Comparison of ENCODE assay signal across 8 cellular contexts in the genomic region with DNA sequence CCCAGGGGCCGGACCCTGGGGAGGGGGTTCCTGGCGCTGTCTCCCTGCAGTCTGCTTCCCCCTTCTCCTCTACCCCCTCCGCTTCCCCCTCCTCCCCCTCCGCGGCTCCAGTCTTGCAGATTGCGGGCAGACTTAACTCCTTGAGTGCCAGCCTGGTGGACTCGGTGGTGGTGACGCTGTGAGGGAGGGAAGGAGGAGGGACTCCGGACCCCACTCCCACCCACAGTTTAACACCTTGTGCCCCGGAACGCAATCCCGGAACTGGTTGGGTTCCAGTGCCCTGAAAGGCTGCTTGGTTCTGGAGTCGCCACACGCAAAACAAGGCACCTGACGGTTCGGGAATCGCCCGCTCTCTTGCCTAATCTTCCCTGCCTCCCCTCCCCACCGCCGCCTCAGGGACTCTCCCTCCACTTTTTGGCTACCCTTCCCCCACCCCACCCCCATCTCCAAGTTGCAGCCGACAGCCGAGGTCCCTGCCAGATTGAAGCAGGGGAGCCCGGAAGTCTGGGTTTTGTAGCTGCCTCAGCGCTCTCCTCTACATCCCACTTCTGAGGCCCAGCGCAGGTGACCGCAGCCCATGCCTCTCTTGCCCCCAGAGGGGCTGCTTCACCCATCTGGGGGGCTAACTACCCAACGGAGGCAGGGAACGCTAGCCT. TPM values are rescaled to one million over a fixed set of nuclear protein-coding genes. Genes with fewer than 3 reads are reported as not detected.
A peak's percentile ranks its signal among the peaks of the same experiment; 100 is the strongest.
DNase-seq lines count a peak whose midpoint lies in the region; ATAC-seq, FAIRE-seq and TF ChIP-seq lines count a peak whose summit lies in the region.

No MANE protein-coding gene starts in this region.

- CTCF ChIA-PET in activated B cell treated with CpG ODN at 0.5 μM for 24 hours (lab: Charles Lee) = interaction anchor here (0.7 to 3.4 kb wide), 15 partner anchors 11 to 240 kb away, joined by 3 to 55 read pairs (median 5); a partner anchor contains a TSS

- H3K27me3 ChIP-seq in keratinocyte (ENCODE audit: control insufficient read depth, extremely low read depth, insufficient read depth, low read length) (no peaks in the 10 kb centered on the region), smooth muscle cell (ENCODE audit: low read depth) (no peaks in the 10 kb centered on the region)

- no peaks in the 10 kb centered on the region for H3K9me3 Mint-ChIP-seq in activated B cell treated with CpG ODN at 0.5 μM for 24 hours
- H3K9me3 Mint-ChIP-seq in central memory CD8-positive, alpha-beta T cell = no peaks in the 10 kb centered on the region

- 3% methylated on average over 7 of the region's 28 CpGs for WGBS in smooth muscle cell (ENCODE audit: low lambda C conversion rate)

- peaks cover 8% of the 10 kb centered on the region for H3K79me2 ChIP-seq in keratinocyte (ENCODE audit: control insufficient read depth, insufficient read depth, low read length)
- H3K79me2 ChIP-seq in smooth muscle cell (ENCODE audit: low read depth) = peaks cover 7% of the 10 kb centered on the region

- intact Hi-C loops in activated B cell treated with CpG ODN at 0.5 μM for 24 hours (cut with micrococcal nuclease) = loop anchor here (1.0 to 5.0 kb wide), 6 partner anchors 22 to 1102 kb away; a partner anchor contains a TSS

- peak; percentile 1 for ATAC-seq in activated B cell treated with CpG ODN at 0.5 μM for 24 hours (ENCODE audit: low read depth)
- ATAC-seq in central memory CD8-positive, alpha-beta T cell (replicated peaks; ENCODE audit: extremely low read depth, poor library complexity, severe bottlenecking) = peak; percentile 9
- ATAC-seq in HG03095 (IDR thresholded peaks at IDR 0.05; ENCODE audit: unreplicated experiment) = no peak

- POLR2A ChIA-PET in activated B cell treated with CpG ODN at 0.5 μM for 24 hours (lab: Charles Lee) = interaction anchor here (0.6 to 3.7 kb wide), 18 partner anchors 11 to 524 kb away, joined by 3 to 82 read pairs (median 6); a partner anchor contains a TSS

- no peaks in the 10 kb centered on the region for H3K9me1 ChIP-seq in keratinocyte (ENCODE audit: control insufficient read depth, extremely low read depth, insufficient read depth, low read length)

- peaks cover 10% of the 10 kb centered on the region for H3F3A ChIP-seq in smooth muscle cell (ENCODE audit: low read depth)

- DNase-seq in NCI-H1417 (lab: John Stamatoyannopoulos, UW) (peak; percentile 75 to 90 (median 90)), NCI-H1417 treated with DMSO at 0.1 percent for 48 hours (lab: John Stamatoyannopoulos, UW) (no peak), NCI-H2196 treated with DMSO at 0.1 percent for 48 hours (lab: John Stamatoyannopoulos, UW; ENCODE audit: unreplicated experiment) (peak; percentile 61), activated B cell treated with CpG ODN at 0.5 μM for 24 hours (peak; percentile 50), keratinocyte (ENCODE audit: low read depth, low spot score) (no peak), smooth muscle cell (lab: John Stamatoyannopoulos, UW; ENCODE audit: unreplicated experiment) (peak; percentile 87)
- peak; percentile 63 to 71 for DNase-seq in central memory CD8-positive, alpha-beta T cell (ENCODE audit: low spot score in 2 of 2)

- peak overlapping the region; percentile 95 for H3K4me3 Mint-ChIP-seq in activated B cell treated with CpG ODN at 0.5 μM for 24 hours
- peak overlapping the region; percentile 84 for H3K4me3 Mint-ChIP-seq in central memory CD8-positive, alpha-beta T cell

- peaks cover 28% of the 10 kb centered on the region for H3K4me1 ChIP-seq in keratinocyte (ENCODE audit: control insufficient read depth, extremely low read depth, insufficient read depth, low read length)
- H3K4me1 ChIP-seq in smooth muscle cell (ENCODE audit: low read depth) = peaks cover 9% of the 10 kb centered on the region

- H3K9ac ChIP-seq in keratinocyte (ENCODE audit: control insufficient read depth, extremely low read depth, insufficient read depth, low read length) (peak overlapping the region; percentile 66), smooth muscle cell (ENCODE audit: low read depth) (peak overlapping the region; percentile 29)

- H3K4me3 ChIP-seq in keratinocyte (ENCODE audit: control insufficient read depth in 2 of 3, extremely low read depth in 1 of 3, insufficient read depth in 2 of 3, low read depth in 1 of 3, low read length in 3 of 3) (peak overlapping the region; percentile 77 to 92 (median 84)), smooth muscle cell (peak overlapping the region; percentile 69)

- H3K9me3 ChIP-seq in keratinocyte (ENCODE audit: control insufficient read depth, low read depth, low read length) = no peaks in the 10 kb centered on the region
- H3K9me3 ChIP-seq in smooth muscle cell (replicated peaks; ENCODE audit: low read depth) = no peaks in the 10 kb centered on the region

- H3K27me3 Mint-ChIP-seq in activated B cell treated with CpG ODN at 0.5 μM for 24 hours = peaks cover 2% of the 10 kb centered on the region
- H3K27me3 Mint-ChIP-seq in central memory CD8-positive, alpha-beta T cell = no peaks in the 10 kb centered on the region

- H3K27ac ChIP-seq in keratinocyte (ENCODE audit: control insufficient read depth, insufficient read depth, low read length) (peak overlapping the region; percentile 68), smooth muscle cell (ENCODE audit: low read depth) (peak overlapping the region; percentile 85)

- H2AFZ ChIP-seq in keratinocyte (ENCODE audit: control insufficient read depth, low read length) = peak overlapping the region; percentile 22
- peak overlapping the region; percentile 35 for H2AFZ ChIP-seq in smooth muscle cell (ENCODE audit: low read depth)

- TF ChIP-seq CTCF in activated B cell treated with CpG ODN at 0.5 μM for 24 hours (IDR thresholded peaks at IDR 0.05) (no peak), keratinocyte (optimal IDR thresholded peaks at IDR 0.05 in 1 of 3, IDR thresholded peaks at IDR 0.05 in 1 of 3, conservative IDR thresholded peaks at IDR 0.05 in 1 of 3; ENCODE audit: extremely low read depth in 1 of 3, insufficient read depth in 2 of 3, low read length in 3 of 3) (no peak), smooth muscle cell (IDR thresholded peaks at IDR 0.05; ENCODE audit: borderline replicate concordance, insufficient read depth, poor library complexity, severe bottlenecking) (no peak)

- H3K36me3 Mint-ChIP-seq in activated B cell treated with CpG ODN at 0.5 μM for 24 hours (ENCODE audit: low read depth) = peaks cover 7% of the 10 kb centered on the region
- H3K36me3 Mint-ChIP-seq in central memory CD8-positive, alpha-beta T cell (ENCODE audit: insufficient read depth) = peaks cover 45% of the 10 kb centered on the region

- dilution Hi-C loops in keratinocyte (cut with MboI; ENCODE audit: extremely low pct_ligation_motif_present, low sequenced_read_pairs) = no loop called here

- H4K20me1 ChIP-seq in keratinocyte (ENCODE audit: control insufficient read depth, extremely low read depth, insufficient read depth, low read length) (peaks cover 1% of the 10 kb centered on the region), smooth muscle cell (ENCODE audit: low read depth) (peaks cover 6% of the 10 kb centered on the region)

- peak overlapping the region; percentile 91 for H3K27ac Mint-ChIP-seq in activated B cell treated with CpG ODN at 0.5 μM for 24 hours
- H3K27ac Mint-ChIP-seq in central memory CD8-positive, alpha-beta T cell (ENCODE audit: low read depth) = peak overlapping the region; percentile 97

- peaks cover 56% of the 10 kb centered on the region for H3K4me1 Mint-ChIP-seq in activated B cell treated with CpG ODN at 0.5 μM for 24 hours
- peaks cover 41% of the 10 kb centered on the region for H3K4me1 Mint-ChIP-seq in central memory CD8-positive, alpha-beta T cell

- H3K4me2 ChIP-seq in keratinocyte (ENCODE audit: control insufficient read depth, extremely low read depth, insufficient read depth, low read depth, low read length) (peak overlapping the region; percentile 74), smooth muscle cell (peak overlapping the region; percentile 89)

- H3K36me3 ChIP-seq in keratinocyte (ENCODE audit: control insufficient read depth in 2 of 2, extremely low read depth in 1 of 2, insufficient read depth in 2 of 2, low read length in 2 of 2) (no peaks in the 10 kb centered on the region), smooth muscle cell (ENCODE audit: low read depth) (no peaks in the 10 kb centered on the region)

- FAIRE-seq in keratinocyte (lab: Jason Lieb, UNC) = no peak

RNA-seq across cellular contexts. Expression of a gene that starts 3.9 kb away (rescaled TPM):
- total RNA-seq in activated B cell treated with CpG ODN at 0.5 μM for 24 hours = 20.4 and 21.9 TPM in 2 replicates
- polyA plus RNA-seq in keratinocyte = 7.7 to 21.3 TPM (median 10.6 TPM) in 3 replicates
- 34.3 TPM for polyA plus RNA-seq in keratinocyte (2011; ENCODE audit: low read depth)
- polyA plus RNA-seq in keratinocyte (2011; cell fraction: cytosol; rRNA removed) = 11.9 and 23.9 TPM in 2 replicates
- 70.6 and 95.4 TPM in 2 replicates for polyA plus RNA-seq in keratinocyte (2011; cell fraction: nucleus; rRNA removed)
- 55.8 and 88.0 TPM in 2 replicates for polyA plus RNA-seq in keratinocyte (2012; ENCODE audit: low replicate concordance)
- polyA minus RNA-seq in keratinocyte = 12.1 to 134 TPM (median 12.5 TPM) in 3 replicates
- polyA minus RNA-seq in keratinocyte (2011; cell fraction: cytosol; rRNA and poly(A)+ RNA removed) = 73.9 TPM
- 91.6 and 94.2 TPM in 2 replicates for polyA minus RNA-seq in keratinocyte (2011; cell fraction: nucleus; rRNA and poly(A)+ RNA removed)
- 10.5 and 10.8 TPM in 2 replicates for total RNA-seq in smooth muscle cell
- polyA plus RNA-seq in smooth muscle cell = 11.4 and 19.0 TPM in 2 replicates

RNA-seq across cellular contexts. Expression of a gene that starts 26.5 kb away (rescaled TPM):
- 0.27 TPM in 1 of 2 replicates, not detected in the other for total RNA-seq in activated B cell treated with CpG ODN at 0.5 μM for 24 hours
- polyA plus RNA-seq in keratinocyte = 0.13 to 0.25 TPM (median 0.20 TPM) in 3 replicates
- polyA plus RNA-seq in keratinocyte (2011; ENCODE audit: low read depth) = not detected
- 0.44 and 0.55 TPM in 2 replicates for polyA plus RNA-seq in keratinocyte (2011; cell fraction: cytosol; rRNA removed)
- polyA plus RNA-seq in keratinocyte (2011; cell fraction: nucleus; rRNA removed) = 0.17 and 0.50 TPM in 2 replicates
- 0.44 and 0.50 TPM in 2 replicates for polyA plus RNA-seq in keratinocyte (2012; ENCODE audit: low replicate concordance)
- 1.2 TPM in 1 of 3 replicates, not detected in the others for polyA minus RNA-seq in keratinocyte
- polyA minus RNA-seq in keratinocyte (2011; cell fraction: cytosol; rRNA and poly(A)+ RNA removed) = not detected
- polyA minus RNA-seq in keratinocyte (2011; cell fraction: nucleus; rRNA and poly(A)+ RNA removed) = not detected in 2 replicates
- not detected in 2 replicates for total RNA-seq in smooth muscle cell
- polyA plus RNA-seq in smooth muscle cell = 1.4 and 2.5 TPM in 2 replicates

RNA-seq across cellular contexts. Expression of a gene that starts 41.9 kb away (rescaled TPM):
- total RNA-seq in activated B cell treated with CpG ODN at 0.5 μM for 24 hours (not detected in 2 replicates), smooth muscle cell (not detected in 2 replicates)
- polyA plus RNA-seq in keratinocyte (not detected in 3 replicates), smooth muscle cell (not detected in 2 replicates)
- polyA plus RNA-seq in keratinocyte (2011; ENCODE audit: low read depth) = not detected
- not detected in 2 replicates for polyA plus RNA-seq in keratinocyte (2011; cell fraction: cytosol; rRNA removed)
- not detected in 2 replicates for polyA plus RNA-seq in keratinocyte (2011; cell fraction: nucleus; rRNA removed)
- not detected in 2 replicates for polyA plus RNA-seq in keratinocyte (2012; ENCODE audit: low replicate concordance)
- polyA minus RNA-seq in keratinocyte = not detected in 3 replicates
- polyA minus RNA-seq in keratinocyte (2011; cell fraction: cytosol; rRNA and poly(A)+ RNA removed) = not detected
- polyA minus RNA-seq in keratinocyte (2011; cell fraction: nucleus; rRNA and poly(A)+ RNA removed) = not detected in 2 replicates

RNA-seq across cellular contexts. Expression of a gene that starts 45.9 kb away (rescaled TPM):
- total RNA-seq in activated B cell treated with CpG ODN at 0.5 μM for 24 hours (198 and 199 TPM in 2 replicates), smooth muscle cell (not detected in 2 replicates)
- polyA plus RNA-seq in keratinocyte (not detected in 3 replicates), smooth muscle cell (1.6 TPM in 1 of 2 replicates, not detected in the other)
- polyA plus RNA-seq in keratinocyte (2011; ENCODE audit: low read depth) = not detected
- polyA plus RNA-seq in keratinocyte (2011; cell fraction: cytosol; rRNA removed) = not detected in 2 replicates
- polyA plus RNA-seq in keratinocyte (2011; cell fraction: nucleus; rRNA removed) = not detected in 2 replicates
- 0.04 TPM in 1 of 2 replicates, not detected in the other for polyA plus RNA-seq in keratinocyte (2012; ENCODE audit: low replicate concordance)
- polyA minus RNA-seq in keratinocyte = not detected in 3 replicates
- not detected for polyA minus RNA-seq in keratinocyte (2011; cell fraction: cytosol; rRNA and poly(A)+ RNA removed)
- polyA minus RNA-seq in keratinocyte (2011; cell fraction: nucleus; rRNA and poly(A)+ RNA removed) = not detected in 2 replicates

Comparison
In these comparisons a context has a peak if more than half of its experiments do, and no peak if none do; other contexts are left out.
1. DNase-seq: peak in NCI-H1417 (3 of 3), NCI-H2196 treated with DMSO at 0.1 percent for 48 hours (single experiment), activated B cell treated with CpG ODN at 0.5 μM for 24 hours (single experiment), central memory CD8-positive, alpha-beta T cell (2 of 2) and smooth muscle cell (single experiment); none in NCI-H1417 treated with DMSO at 0.1 percent for 48 hours (single experiment) and keratinocyte (single experiment).